ENCODE assay signal across 8 cellular contexts in genomic region chr1:92076363-92076762, GRCh38. TPM values are rescaled to one million over a fixed set of nuclear protein-coding genes. Genes with fewer than 3 reads are reported as not detected.
"Had no signal": no experiment of that assay in that cellular context is flagged by ENCODE, and none has a peak within 500 bp of the region (broad histone marks: within the 10 kb centered on the region; RNA-seq: fewer than 3 reads in every experiment).

No MANE protein-coding gene starts in this region.

- H3K27ac ChIP-seq: HL-60, KMS-11 had no signal

- H3K9ac ChIP-seq: KMS-11 had no signal

- H3K27ac Mint-ChIP-seq: IgD-negative memory B cell had no signal

- FAIRE-seq: HepG2, HTR-8/SVneo had no signal

- H3K27me3 Mint-ChIP-seq: IgD-negative memory B cell had no signal

- DNase-seq: IMR-90, KBM-7, KG1 had no signal

- H3K4me3 Mint-ChIP-seq: IgD-negative memory B cell had no signal

- H3K4me2 ChIP-seq: KMS-11 had no signal

- H3K9me3 Mint-ChIP-seq: IgD-negative memory B cell had no signal

- H3K36me3 Mint-ChIP-seq: IgD-negative memory B cell had no signal

- ATAC-seq: HepG2 had no signal

RNA-seq across cellular contexts. Expression of gene SETSIP, which starts 1.2 kb away (rescaled TPM):
- total RNA-seq: HepG2, IMR-90 had no signal
- polyA plus RNA-seq: HepG2, IgD-negative memory B cell, IMR-90 had no signal

RNA-seq across cellular contexts. Expression of gene EPHX4, which starts 46.6 kb away (rescaled TPM):
- total RNA-seq: HepG2 had no signal
- polyA plus RNA-seq: HepG2, IgD-negative memory B cell had no signal
